Comparison of ENCODE assay signal across 8 cellular contexts in genomic region chr1:161133220-161133740, GRCh38. TPM values are rescaled to one million over a fixed set of nuclear protein-coding genes. Genes with fewer than 3 reads are reported as not detected.
DNase-seq lines count a peak whose midpoint lies in the region; ATAC-seq and TF ChIP-seq lines count a peak whose summit lies in the region.

No MANE protein-coding gene starts in this region.

- peaks cover 22 to 25% of the 10 kb centered on the region in 2 donors for H3K36me3 Mint-ChIP-seq in CD14-positive monocyte

- peaks cover 65% of the 10 kb centered on the region for H3K4me1 Mint-ChIP-seq in CD14-positive monocyte

- TF ChIP-seq CTCF in epithelial cell of esophagus (IDR thresholded peaks at IDR 0.05; ENCODE audit: insufficient read depth, low read depth, low read length, missing control alignments): no peak
- TF ChIP-seq CTCF in retinal pigment epithelial cell (conservative IDR thresholded peaks at IDR 0.05; ENCODE audit: low read depth, low read length): no peak
- TF ChIP-seq CTCF in CD14-positive monocyte (IDR thresholded peaks at IDR 0.05): no peak
- no peak for TF ChIP-seq CTCF in GM13976 (IDR thresholded peaks at IDR 0.05; ENCODE audit: borderline replicate concordance, control extremely low read depth, extremely low read depth, insufficient read depth, missing control alignments)

- no peaks in the 10 kb centered on the region for H3K9me3 Mint-ChIP-seq in CD14-positive monocyte

- H3K4me3 Mint-ChIP-seq in CD14-positive monocyte: no peak overlapping the region

- intact Hi-C loops in CD14-positive monocyte (cut with micrococcal nuclease): loop anchor here (2.0 to 5.0 kb wide), 2 partner anchors 14 to 61 kb away; partner anchors contain the start of genes NIT1 (in 1 of the 2) and PFDN2 (in 1 of the 2)

- ATAC-seq in GM18511 (IDR thresholded peaks at IDR 0.05; ENCODE audit: unreplicated experiment) (peak; percentile 8), GM21786 (IDR thresholded peaks at IDR 0.05; ENCODE audit: unreplicated experiment) (no peak)

- peaks cover 0 to 2% (median 0%) of the 10 kb centered on the region in 3 donors for H3K27me3 Mint-ChIP-seq in CD14-positive monocyte (ENCODE audit: low read depth in 3 of 3)

- H3K27ac Mint-ChIP-seq in CD14-positive monocyte: no peak overlapping the region

- in situ Hi-C loops in GM13976 (cut with MboI; ENCODE audit: low sequenced_read_pairs, unreplicated experiment): no loop called here

- peak overlapping the region; percentile 78 for H3K4me3 ChIP-seq in epithelial cell of esophagus (ENCODE audit: low read length)
- H3K4me3 ChIP-seq in retinal pigment epithelial cell (ENCODE audit: low read length): peak overlapping the region; percentile 88

- peak; percentile 15 for DNase-seq in NCI-H146 treated with DMSO at 0.1 percent for 48 hours (lab: John Stamatoyannopoulos, UW; ENCODE audit: unreplicated experiment)
- DNase-seq in epithelial cell of esophagus (ENCODE audit: low read depth): peak; percentile 38
- DNase-seq in retinal pigment epithelial cell (ENCODE audit: low read depth): no peak
- no peak for DNase-seq in CD14-positive monocyte (ENCODE audit: low spot score)
- no peak for DNase-seq in NCI-H2196 treated with DMSO at 0.1 percent for 48 hours (lab: John Stamatoyannopoulos, UW; ENCODE audit: unreplicated experiment)
- no peak for DNase-seq in GM13976 (ENCODE audit: low spot score)

RNA-seq across cellular contexts. Expression of gene DEDD, which starts 0.8 kb away (rescaled TPM):
- polyA plus RNA-seq in CD14-positive monocyte: 10 to 100 TPM; 40.9 to 42.2 TPM

RNA-seq across cellular contexts. Expression of gene NIT1, which starts 15.4 kb away (rescaled TPM):
- 10 to 100 TPM; 28.4 to 35.7 TPM for polyA plus RNA-seq in CD14-positive monocyte

RNA-seq across cellular contexts. Expression of gene PFDN2, which starts 15.4 kb away (rescaled TPM):
- polyA plus RNA-seq in CD14-positive monocyte: 10 to 100 TPM; 59.1 to 65.6 TPM

RNA-seq across cellular contexts. Expression of gene UFC1, which starts 20.5 kb away (rescaled TPM):
- polyA plus RNA-seq in CD14-positive monocyte: 100 to 1,000 TPM; 108 to 120 TPM

RNA-seq across cellular contexts. Expression of gene USP21, which starts 26.0 kb away (rescaled TPM):
- 10 to 100 TPM; 11.0 to 11.3 TPM for polyA plus RNA-seq in CD14-positive monocyte

Comparison
In these comparisons a context has a peak if more than half of its experiments do, and no peak if none do; other contexts are left out.
1. DNase-seq: peak in NCI-H146 treated with DMSO at 0.1 percent for 48 hours (single experiment) and epithelial cell of esophagus (single experiment); none in retinal pigment epithelial cell (single experiment), CD14-positive monocyte (single experiment), NCI-H2196 treated with DMSO at 0.1 percent for 48 hours (single experiment) and GM13976 (single experiment).